12 cellular contexts compared by ENCODE assay signal in the genomic region with DNA sequence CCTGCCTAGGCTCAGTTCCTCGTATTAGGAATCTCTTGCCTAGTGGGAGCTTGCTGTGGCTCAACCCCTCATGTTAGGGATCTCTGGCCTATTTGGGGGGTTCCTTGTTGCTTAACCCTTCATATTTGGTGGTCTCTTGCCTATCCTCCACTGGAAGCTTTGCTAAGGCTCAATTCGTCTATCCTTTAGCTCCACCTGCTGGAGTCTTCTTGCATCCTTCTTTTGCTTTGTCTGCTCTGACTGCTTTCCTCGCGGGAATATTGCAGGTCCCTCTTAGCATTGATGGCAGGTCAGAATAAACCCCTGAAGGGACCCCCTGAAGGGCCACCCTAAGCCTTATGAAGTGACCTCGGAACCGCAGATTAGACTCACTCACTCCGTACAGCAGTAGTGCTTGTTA.
A peak's percentile ranks its signal among the peaks of the same experiment; 100 is the strongest.
DNase-seq lines count a peak whose midpoint lies in the region; ATAC-seq, FAIRE-seq and TF ChIP-seq lines count a peak whose summit lies in the region.
"Had no signal": no experiment of that assay in that cellular context is flagged by ENCODE, and none has a peak within 500 bp of the region (broad histone marks: within the 10 kb centered on the region; RNA-seq: fewer than 3 reads in every experiment).

No MANE protein-coding gene starts in this region.

- H3K27me3 ChIP-seq in bronchial epithelial cell (ENCODE audit: control insufficient read depth, insufficient read depth, low read length) (no peaks in the 10 kb centered on the region), pancreas (no peaks in the 10 kb centered on the region)
- H3K27me3 ChIP-seq: SJSA1, upper lobe of left lung had no signal

- peak in 1 of 4 donors; percentile 47 for ATAC-seq in pancreas
- no peak for ATAC-seq in HG03565 (IDR thresholded peaks at IDR 0.05; ENCODE audit: unreplicated experiment)
- ATAC-seq in HG03045 (IDR thresholded peaks at IDR 0.05; ENCODE audit: unreplicated experiment), result no peak

- no peak overlapping the region for H3K4me3 ChIP-seq in bronchial epithelial cell (ENCODE audit: low read depth, low read length)
- H3K4me3 ChIP-seq in pancreas, result no peak overlapping the region
- H3K4me3 ChIP-seq: SJSA1, upper lobe of left lung had no signal

- H3K36me3 ChIP-seq in bronchial epithelial cell (ENCODE audit: control insufficient read depth, insufficient read depth, low read length), result no peaks in the 10 kb centered on the region
- H3K36me3 ChIP-seq in pancreas, result no peaks in the 10 kb centered on the region
- H3K36me3 ChIP-seq: SJSA1, upper lobe of left lung had no signal

- intact Hi-C loops in pancreas (cut with DNase I), result no loop called here

- FAIRE-seq in bronchial epithelial cell (lab: Jason Lieb, UNC) (no peak), pancreas (lab: Jason Lieb, UNC) (no peak), GM12891 (lab: Jason Lieb, UNC) (no peak)
- FAIRE-seq: A204.1 had no signal

- H3K9me3 ChIP-seq in pancreas, result no peaks in the 10 kb centered on the region

- no peak for TF ChIP-seq POLR2A in GM12891 (IDR thresholded peaks at IDR 0.05; ENCODE audit: low read depth, low read length)

- peak; percentile 68 for TF ChIP-seq CTCF in bronchial epithelial cell (IDR thresholded peaks at IDR 0.05; ENCODE audit: insufficient read depth, low read length, severe bottlenecking)
- TF ChIP-seq CTCF in pancreas (IDR thresholded peaks at IDR 0.05), result peak in 3 of 4 donors; percentile 17 to 40 (median 23)

- 37 to 40% methylated on average over 7 of the region's 7 CpGs for WGBS in pancreas, 2 donors

- no peak overlapping the region for H3K27ac ChIP-seq in pancreas
- H3K27ac ChIP-seq: SJSA1, upper lobe of left lung had no signal

- DNase-seq in DMS 273 (lab: John Stamatoyannopoulos, UW; ENCODE audit: unreplicated experiment) (peak; percentile 63), DMS 273 treated with DMSO at 0.1 percent for 48 hours (lab: John Stamatoyannopoulos, UW) (no peak), NCI-H1694 (lab: John Stamatoyannopoulos, UW) (peak; percentile 29), bronchial epithelial cell (ENCODE audit: low read depth) (peak; percentile 44), pancreas (peak in 2 of 6 donors; percentile 5 to 27), GM12891 (ENCODE audit: insufficient read length, low spot score) (no peak)
- DNase-seq: immature natural killer cell, upper lobe of left lung had no signal

- H3K4me1 ChIP-seq in pancreas, result no peaks in the 10 kb centered on the region
- H3K4me1 ChIP-seq: SJSA1, upper lobe of left lung had no signal

TF ChIP-seq in GM12891, 5 proteins besides CTCF, POLR2A, EP300 and RAD21:
- TF ChIP-seq PAX5 (IDR thresholded peaks at IDR 0.05; ENCODE audit: insufficient read depth, low read length, severe bottlenecking), result no peak
TF ChIP-seq in GM12891: peak in this region for 0.

Comparison
In these comparisons a context has a peak if more than half of its experiments do, and no peak if none do; other contexts are left out.
1. DNase-seq: peak in DMS 273 (single experiment), NCI-H1694 (single experiment) and bronchial epithelial cell (single experiment); none in DMS 273 treated with DMSO at 0.1 percent for 48 hours (single experiment) and GM12891 (single experiment).